Comparison of ENCODE assay signal across 9 cellular contexts in genomic region chr6:52763322-52763916, GRCh38. TPM values are rescaled to one million over a fixed set of nuclear protein-coding genes. Genes with fewer than 3 reads are reported as not detected.
"Had no signal": no experiment of that assay in that cellular context is flagged by ENCODE, and none has a peak within 500 bp of the region (broad histone marks: within the 10 kb centered on the region; RNA-seq: fewer than 3 reads in every experiment).

GSTA2 (minus strand) TSS chr6:52763475; CDS start chr6:52757947, 5,528 bp downstream.

RNA-seq across cellular contexts. Expression of gene GSTA2, which starts in this region (rescaled TPM):
- total RNA-seq: activated T-helper 17 cell treated with anti-CD3 and anti-CD28 coated beads, Interleukin-2, amount 50 U/mL, for 72 hours; gastrocnemius medialis; heart left ventricle; left ventricle myocardium superior; osteoblast; pulmonary artery endothelial cell; sciatic nerve; T-cell; thoracic aorta had no signal
- polyA plus RNA-seq: heart left ventricle had no signal
